In genomic region chr9:10649076-10649475, GRCh38 we compare ENCODE assay signal across 28 cellular contexts. TPM values are rescaled to one million over a fixed set of nuclear protein-coding genes. Genes with fewer than 3 reads are reported as not detected.
DNase-seq lines count a peak whose midpoint lies in the region; ATAC-seq, FAIRE-seq and TF ChIP-seq lines count a peak whose summit lies in the region.
"Had no signal": no experiment of that assay in that cellular context is flagged by ENCODE, and none has a peak within 500 bp of the region (broad histone marks: within the 10 kb centered on the region; RNA-seq: fewer than 3 reads in every experiment).

No MANE protein-coding gene starts in this region.

- H3K27ac ChIP-seq in RWPE2 (ENCODE audit: poor library complexity, severe bottlenecking) = no peak overlapping the region
- no peak overlapping the region for H3K27ac ChIP-seq in foreskin keratinocyte
- H3K27ac ChIP-seq in small intestine (ENCODE audit: low read depth in 1 of 2, low read length in 1 of 2) = no peak overlapping the region
- H3K27ac ChIP-seq: 22Rv1, BLaER1, GM23248 had no signal

- 53 to 83% (median 70%) methylated on average over 1 of the region's 1 CpG for WGBS in small intestine, 3 donors

- H3K36me3 ChIP-seq in RWPE2 (ENCODE audit: low read depth) (no peaks in the 10 kb centered on the region), small intestine (ENCODE audit: control insufficient read depth in 2 of 2, insufficient read depth in 2 of 2, low read length in 2 of 2) (no peaks in the 10 kb centered on the region)
- H3K36me3 ChIP-seq: BLaER1 had no signal

- H3K4me3 Mint-ChIP-seq in activated T-helper 1 cell treated with anti-CD3 and anti-CD28 coated beads, Interleukin-12 subunit alpha, Interleukin-12 subunit beta, Interleukin-2, Interleukin-4 antibody, amounts not matched to agents 30 ng/mL and 10 ng/mL and 1 ng/mL, durations not matched to agents 14 hours and 24 hours and 36 hours = no peak overlapping the region
- H3K4me3 Mint-ChIP-seq: CD4-positive, CD25-positive, alpha-beta regulatory T cell had no signal

- H3K9me3 ChIP-seq in RWPE2 (ENCODE audit: severe bottlenecking) = no peaks in the 10 kb centered on the region
- no peaks in the 10 kb centered on the region for H3K9me3 ChIP-seq in small intestine (ENCODE audit: control insufficient read depth, low read depth)

- TF ChIP-seq CTCF in RWPE2 (IDR thresholded peaks at IDR 0.05; ENCODE audit: poor library complexity, severe bottlenecking) (no peak), foreskin keratinocyte (conservative IDR thresholded peaks at IDR 0.05) (no peak)

- H3K27me3 ChIP-seq in RWPE2 (ENCODE audit: insufficient read depth, poor library complexity, severe bottlenecking) (no peaks in the 10 kb centered on the region), foreskin keratinocyte (no peaks in the 10 kb centered on the region), small intestine (ENCODE audit: control insufficient read depth in 2 of 2, insufficient read depth in 2 of 2, low read length in 2 of 2) (no peaks in the 10 kb centered on the region)
- H3K27me3 ChIP-seq: BLaER1 had no signal

- no peak overlapping the region for H3K27ac Mint-ChIP-seq in activated T-helper 1 cell treated with anti-CD3 and anti-CD28 coated beads, Interleukin-12 subunit alpha, Interleukin-12 subunit beta, Interleukin-2, Interleukin-4 antibody, amounts not matched to agents 30 ng/mL and 10 ng/mL and 1 ng/mL, durations not matched to agents 14 hours and 24 hours and 36 hours
- H3K27ac Mint-ChIP-seq: CD4-positive, CD25-positive, alpha-beta regulatory T cell had no signal

- peaks cover 22% of the 10 kb centered on the region for H3K9me3 Mint-ChIP-seq in activated T-helper 1 cell treated with anti-CD3 and anti-CD28 coated beads, Interleukin-12 subunit alpha, Interleukin-12 subunit beta, Interleukin-2, Interleukin-4 antibody, amounts not matched to agents 30 ng/mL and 10 ng/mL and 1 ng/mL, durations not matched to agents 14 hours and 24 hours and 36 hours

- no peak overlapping the region for H3K4me3 ChIP-seq in RWPE2 (ENCODE audit: severe bottlenecking)
- H3K4me3 ChIP-seq in small intestine (ENCODE audit: low read depth in 1 of 2, low read length in 2 of 2) = no peak overlapping the region
- H3K4me3 ChIP-seq: BLaER1, GM12878, GM23248 had no signal

- peak; percentile 73 for ATAC-seq in RWPE2 (ENCODE audit: low read depth)
- ATAC-seq in foreskin keratinocyte = no peak
- ATAC-seq: GM12878 had no signal

- DNase-seq in A172 (ENCODE audit: low spot score) = peak; percentile 16
- peak; percentile 68 for DNase-seq in NCI-H146 treated with DMSO at 0.1 percent for 48 hours (lab: John Stamatoyannopoulos, UW; ENCODE audit: unreplicated experiment)
- no peak for DNase-seq in RWPE2 (ENCODE audit: low spot score)
- DNase-seq in foreskin keratinocyte = peak; percentile 17 to 22
- no peak for DNase-seq in small intestine
- no peak for DNase-seq in middle frontal gyrus (ENCODE audit: extremely low spot score, low spot score)
- DNase-seq in activated T-helper 1 cell treated with anti-CD3 and anti-CD28 coated beads, Interleukin-12 subunit alpha, Interleukin-12 subunit beta, Interleukin-2, Interleukin-4 antibody, amounts not matched to agents 30 ng/mL and 10 ng/mL and 1 ng/mL, durations not matched to agents 14 hours and 24 hours and 36 hours (ENCODE audit: low spot score) = no peak
- DNase-seq: CD4-positive, CD25-positive, alpha-beta regulatory T cell; DMS79; EL; GDM1; GM23248; H7; NCI-H1048; NCI-H1417; NCI-H187; NCI-H2081 treated with DMSO at 0.1 percent for 48 hours; NCI-H2171 treated with DMSO at 0.1 percent for 48 hours; NCI-H345; NCI-H510A treated with DMSO at 0.1 percent for 48 hours; NCI-H748 treated with DMSO at 0.1 percent for 48 hours; RPMI8226; SHP77 treated with DMSO at 0.1 percent for 48 hours had no signal

- H3K4me1 Mint-ChIP-seq in activated T-helper 1 cell treated with anti-CD3 and anti-CD28 coated beads, Interleukin-12 subunit alpha, Interleukin-12 subunit beta, Interleukin-2, Interleukin-4 antibody, amounts not matched to agents 30 ng/mL and 10 ng/mL and 1 ng/mL, durations not matched to agents 14 hours and 24 hours and 36 hours (ENCODE audit: low read depth) = no peaks in the 10 kb centered on the region
- H3K4me1 Mint-ChIP-seq: CD4-positive, CD25-positive, alpha-beta regulatory T cell had no signal

- no peaks in the 10 kb centered on the region for H3K36me3 Mint-ChIP-seq in activated T-helper 1 cell treated with anti-CD3 and anti-CD28 coated beads, Interleukin-12 subunit alpha, Interleukin-12 subunit beta, Interleukin-2, Interleukin-4 antibody, amounts not matched to agents 30 ng/mL and 10 ng/mL and 1 ng/mL, durations not matched to agents 14 hours and 24 hours and 36 hours (ENCODE audit: low read depth)
- H3K36me3 Mint-ChIP-seq: CD4-positive, CD25-positive, alpha-beta regulatory T cell had no signal

- no peaks in the 10 kb centered on the region for H3K27me3 Mint-ChIP-seq in activated T-helper 1 cell treated with anti-CD3 and anti-CD28 coated beads, Interleukin-12 subunit alpha, Interleukin-12 subunit beta, Interleukin-2, Interleukin-4 antibody, amounts not matched to agents 30 ng/mL and 10 ng/mL and 1 ng/mL, durations not matched to agents 14 hours and 24 hours and 36 hours (ENCODE audit: insufficient read depth)
- H3K27me3 Mint-ChIP-seq: CD4-positive, CD25-positive, alpha-beta regulatory T cell had no signal

- intact Hi-C loops in activated T-helper 1 cell treated with anti-CD3 and anti-CD28 coated beads, Interleukin-12 subunit alpha, Interleukin-12 subunit beta, Interleukin-2, Interleukin-4 antibody, amounts not matched to agents 30 ng/mL and 10 ng/mL and 1 ng/mL, durations not matched to agents 14 hours and 24 hours and 36 hours (cut with micrococcal nuclease) = no loop called here

- no peak for FAIRE-seq in small intestine (lab: Jason Lieb, UNC)
- FAIRE-seq: D721Med, GM12878 had no signal

- no peaks in the 10 kb centered on the region for H3K4me1 ChIP-seq in RWPE2 (ENCODE audit: insufficient read depth, poor library complexity, severe bottlenecking)
- peaks cover 4% of the 10 kb centered on the region for H3K4me1 ChIP-seq in foreskin keratinocyte
- H3K4me1 ChIP-seq in small intestine (ENCODE audit: control insufficient read depth in 2 of 2, insufficient read depth in 1 of 2, low read depth in 1 of 2, low read length in 1 of 2) = no peaks in the 10 kb centered on the region
- H3K4me1 ChIP-seq: BLaER1 had no signal

RNA-seq across cellular contexts. Expression of gene PTPRD, which starts 36.3 kb away (rescaled TPM):
- total RNA-seq in A172 (2014; rRNA removed; shearing (Covaris generic)) = 0.71 and 1.0 TPM in 2 replicates
- 0.11 and 0.58 TPM in 2 replicates for total RNA-seq in foreskin keratinocyte
- polyA plus RNA-seq in foreskin keratinocyte = 0.01 TPM in 1 of 2 replicates, not detected in the other
- 1 to 10 TPM; 2.1 to 5.1 (median 2.7) TPM for polyA plus RNA-seq in small intestine
- total RNA-seq in activated T-helper 1 cell treated with anti-CD3 and anti-CD28 coated beads, Interleukin-12 subunit alpha, Interleukin-12 subunit beta, Interleukin-2, Interleukin-4 antibody, amounts not matched to agents 30 ng/mL and 10 ng/mL and 1 ng/mL, durations not matched to agents 14 hours and 24 hours and 36 hours = 0.05 TPM in 2 replicates
- total RNA-seq: GM23248, HT-29 had no signal
- polyA plus RNA-seq: CD4-positive, CD25-positive, alpha-beta regulatory T cell had no signal

Comparison
In these comparisons a context has a peak if more than half of its experiments do, and no peak if none do; other contexts are left out.
1. DNase-seq: peak in A172 (single experiment), NCI-H146 treated with DMSO at 0.1 percent for 48 hours (single experiment) and foreskin keratinocyte (2 of 2); none in RWPE2 (single experiment), small intestine (single experiment), middle frontal gyrus (single experiment) and activated T-helper 1 cell treated with anti-CD3 and anti-CD28 coated beads, Interleukin-12 subunit alpha, Interleukin-12 subunit beta, Interleukin-2, Interleukin-4 antibody, amounts not matched to agents 30 ng/mL and 10 ng/mL and 1 ng/mL, durations not matched to agents 14 hours and 24 hours and 36 hours (single experiment).